In genomic region chr19:49086296-49086695, GRCh38 we compare ENCODE assay signal across 8 cellular contexts. TPM values are rescaled to one million over a fixed set of nuclear protein-coding genes. Genes with fewer than 3 reads are reported as not detected.
A peak's percentile ranks its signal among the peaks of the same experiment; 100 is the strongest.
DNase-seq lines count a peak whose midpoint lies in the region; ATAC-seq and TF ChIP-seq lines count a peak whose summit lies in the region.

No MANE protein-coding gene starts in this region.

- DNase-seq in CD14-positive monocyte (ENCODE audit: low spot score) = no peak
- no peak for DNase-seq in endothelial cell (ENCODE audit: low spot score)
- DNase-seq in stimulated activated CD4-positive, alpha-beta T cell treated with anti-CD3 and anti-CD28 coated beads, Interleukin-15, amount 100 ng/mL, for 24 hours = no peak
- DNase-seq in DMS 273 treated with DMSO at 0.1 percent for 48 hours (lab: John Stamatoyannopoulos, UW) = no peak
- no peak for DNase-seq in NCI-H146 treated with DMSO at 0.1 percent for 48 hours (lab: John Stamatoyannopoulos, UW; ENCODE audit: unreplicated experiment)

- H3K4me3 ChIP-seq in OCI-LY1 (ENCODE audit: low read depth, low read length, poor library complexity, severe bottlenecking) (peak overlapping the region; percentile 95), neutrophil (ENCODE audit: low read depth in 1 of 2, low read length in 1 of 2) (peak overlapping the region; percentile 85 to 86)

- no peak for ATAC-seq in HG03520 (IDR thresholded peaks at IDR 0.05; ENCODE audit: unreplicated experiment)

- H3F3A ChIP-seq in OCI-LY1 (ENCODE audit: insufficient read depth, low read length) = no peaks in the 10 kb centered on the region

- H3K9me3 ChIP-seq in OCI-LY1 (ENCODE audit: low read length) (no peaks in the 10 kb centered on the region), neutrophil (no peaks in the 10 kb centered on the region)

- H3K27ac ChIP-seq in OCI-LY1 (ENCODE audit: low read depth, low read length, poor library complexity, severe bottlenecking) = no peak overlapping the region
- peak overlapping the region; percentile 92 for H3K27ac ChIP-seq in neutrophil

- H3K4me1 ChIP-seq in OCI-LY1 (ENCODE audit: insufficient read depth, low read length, severe bottlenecking) = peaks cover 23% of the 10 kb centered on the region
- H3K4me1 ChIP-seq in neutrophil (ENCODE audit: control insufficient read depth in 1 of 2, insufficient read depth in 1 of 2, low read depth in 1 of 2, low read length in 1 of 2) = peaks cover 15 to 22% of the 10 kb centered on the region in 2 experiments

- H3K4me2 ChIP-seq in OCI-LY1 (ENCODE audit: low read length) = peak overlapping the region; percentile 95

- peaks cover 9% of the 10 kb centered on the region; the same call in 1 of the 2 replicates for H4K20me1 ChIP-seq in OCI-LY1 (ENCODE audit: insufficient read depth, low read length)

- H3K27me3 Mint-ChIP-seq in CD14-positive monocyte (ENCODE audit: low read depth in 3 of 3) = peaks cover under 1 to 2% (median 2%) of the 10 kb centered on the region in 3 donors
- H3K27me3 Mint-ChIP-seq in endothelial cell (ENCODE audit: unreplicated experiment) = peaks cover 12% of the 10 kb centered on the region

- peaks cover 40% of the 10 kb centered on the region for H3K79me2 ChIP-seq in OCI-LY1 (ENCODE audit: insufficient read depth, low read length)

- H3K36me3 ChIP-seq in OCI-LY1 (ENCODE audit: insufficient read depth, low read length) (peaks cover 50% of the 10 kb centered on the region), neutrophil (peaks cover 30% of the 10 kb centered on the region)

- no peak overlapping the region for H2AFZ ChIP-seq in OCI-LY1 (ENCODE audit: low read length)

- H3K4me1 Mint-ChIP-seq in CD14-positive monocyte (peaks cover 21% of the 10 kb centered on the region), endothelial cell (ENCODE audit: unreplicated experiment) (peaks cover 23% of the 10 kb centered on the region)

- H3K4me3 Mint-ChIP-seq in CD14-positive monocyte (peak overlapping the region; percentile 91 to 94), endothelial cell (ENCODE audit: unreplicated experiment) (peak overlapping the region; percentile 100)

- TF ChIP-seq CTCF in CD14-positive monocyte (IDR thresholded peaks at IDR 0.05) (no peak), OCI-LY1 (IDR thresholded peaks at IDR 0.05; ENCODE audit: low read length) (no peak), endothelial cell (IDR thresholded peaks at IDR 0.05; ENCODE audit: unreplicated experiment) (no peak), neutrophil (IDR thresholded peaks at IDR 0.05) (no peak)

- peaks cover 22 to 41% of the 10 kb centered on the region in 2 donors for H3K36me3 Mint-ChIP-seq in CD14-positive monocyte
- H3K36me3 Mint-ChIP-seq in endothelial cell (ENCODE audit: low read depth, unreplicated experiment) = peaks cover 35% of the 10 kb centered on the region

- H3K27ac Mint-ChIP-seq in CD14-positive monocyte = peak overlapping the region; percentile 86 to 95 (median 89)
- peak overlapping the region; percentile 89 for H3K27ac Mint-ChIP-seq in endothelial cell (ENCODE audit: unreplicated experiment)

- H3K27me3 ChIP-seq in OCI-LY1 (ENCODE audit: insufficient read depth, low read length) (peaks cover 3% of the 10 kb centered on the region; the same call in 1 of the 2 replicates), neutrophil (peaks cover 9% of the 10 kb centered on the region)

- H3K9me2 ChIP-seq in OCI-LY1 (ENCODE audit: low read depth, low read length) = no peaks in the 10 kb centered on the region

- H3K9ac ChIP-seq in OCI-LY1 (ENCODE audit: low read length) = peak overlapping the region; percentile 98

- H3K9me3 Mint-ChIP-seq in CD14-positive monocyte (no peaks in the 10 kb centered on the region), endothelial cell (ENCODE audit: unreplicated experiment) (no peaks in the 10 kb centered on the region)

- intact Hi-C loops in CD14-positive monocyte (cut with micrococcal nuclease) = loop anchor here in 1 of 2 donors (10.0 kb wide), 1 partner anchor 369 kb away; the partner anchor contains the start of genes ALDH16A1 and PIH1D1

RNA-seq across cellular contexts. Expression of gene SNRNP70, which starts 1.0 kb away (rescaled TPM):
- 10 to 100 TPM; 27.4 to 40.4 TPM for polyA plus RNA-seq in CD14-positive monocyte
- total RNA-seq in endothelial cell (ENCODE audit: unreplicated experiment) = 203 TPM

RNA-seq across cellular contexts. Expression of gene KCNA7, which starts 13.8 kb away (rescaled TPM):
- polyA plus RNA-seq in CD14-positive monocyte = not detected
- total RNA-seq in endothelial cell (ENCODE audit: unreplicated experiment) = not detected

RNA-seq across cellular contexts. Expression of gene NTF4, which starts 21.7 kb away (rescaled TPM):
- not detected for polyA plus RNA-seq in CD14-positive monocyte
- total RNA-seq in endothelial cell (ENCODE audit: unreplicated experiment) = not detected

RNA-seq across cellular contexts. Expression of gene LIN7B, which starts 27.9 kb away (rescaled TPM):
- 1 to 10 TPM; 4.1 to 4.2 TPM for polyA plus RNA-seq in CD14-positive monocyte
- 5.8 TPM for total RNA-seq in endothelial cell (ENCODE audit: unreplicated experiment)

RNA-seq across cellular contexts. Expression of gene CGB7, which starts 28.7 kb away (rescaled TPM):
- not detected for polyA plus RNA-seq in CD14-positive monocyte
- total RNA-seq in endothelial cell (ENCODE audit: unreplicated experiment) = not detected
